Comparison of ENCODE assay signal across 16 cellular contexts in genomic region chr17:19641687-19642372, GRCh38. TPM values are rescaled to one million over a fixed set of nuclear protein-coding genes. Genes with fewer than 3 reads are reported as not detected.
A peak's percentile ranks its signal among the peaks of the same experiment; 100 is the strongest.
DNase-seq lines count a peak whose midpoint lies in the region; ATAC-seq and TF ChIP-seq lines count a peak whose summit lies in the region.
"Had no signal": no experiment of that assay in that cellular context is flagged by ENCODE, and none has a peak within 500 bp of the region (broad histone marks: within the 10 kb centered on the region; RNA-seq: fewer than 3 reads in every experiment).

No MANE protein-coding gene starts in this region.

- TF ChIP-seq CTCF in A673 (conservative IDR thresholded peaks at IDR 0.05; ENCODE audit: low read depth, low read length), result no peak
- TF ChIP-seq CTCF in HEK293 (tag by site-specific recombination; IDR thresholded peaks at IDR 0.05), result no peak
- TF ChIP-seq CTCF in Panc1 (IDR thresholded peaks at IDR 0.05), result no peak

- H3K36me3 ChIP-seq in A673 (ENCODE audit: insufficient read depth, low read length, poor library complexity, severe bottlenecking) (no peaks in the 10 kb centered on the region), HEK293 (ENCODE audit: control insufficient read depth in 2 of 2, insufficient read depth in 1 of 2, low read length in 2 of 2) (no peaks in the 10 kb centered on the region), Panc1 (ENCODE audit: control insufficient read depth, insufficient read depth, low read length) (no peaks in the 10 kb centered on the region)
- H3K36me3 ChIP-seq: SJCRH30 had no signal

- peak; percentile 6 for DNase-seq in A673 (ENCODE audit: low spot score)
- no peak for DNase-seq in Panc1 (ENCODE audit: low read depth, low spot score)
- no peak for DNase-seq in left lobe of liver (ENCODE audit: low spot score)
- no peak for DNase-seq in NOMO-1 treated with dmso at 0.1 percent for 144 hours (lab: John Stamatoyannopoulos, UW; ENCODE audit: unreplicated experiment)
- DNase-seq in C1 segment of cervical spinal cord (lab: John Stamatoyannopoulos, UW), result no peak
- no peak for DNase-seq in activated T-cell treated with anti-CD3 and anti-CD28 coated beads, Interleukin-2, amount 50 U/mL, for 48 hours
- DNase-seq: DMS153, EL, KBM-7, MM.1S, NCI-H2029, NCI-H345, RPMI8226, SJCRH30 had no signal

- no TSS peak for BruUV-seq in A673 (replicated peaks; lab: Mats Ljungman, UMichigan)
- BruUV-seq in Panc1 (replicated peaks; lab: Mats Ljungman, UMichigan), result no TSS peak

- H3K27me3 ChIP-seq in A673 (replicated peaks; ENCODE audit: insufficient read depth, low read depth, low read length, poor library complexity), result no peaks in the 10 kb centered on the region
- H3K27me3 ChIP-seq in Panc1 (ENCODE audit: control insufficient read depth, insufficient read depth, low read length), result no peaks in the 10 kb centered on the region
- H3K27me3 ChIP-seq: SJCRH30 had no signal

- intact Hi-C loops in A673 (cut with micrococcal nuclease; ENCODE audit: unreplicated experiment) (no loop called here), Panc1 (cut with micrococcal nuclease; ENCODE audit: unreplicated experiment) (loop anchor here (10.0 kb wide), 1 partner anchor 127 kb away; no protein-coding TSS in a partner anchor)

- CTCF ChIA-PET in A673 (lab: Charles Lee), result interaction anchor here (0.7 kb wide), 1 partner anchor 8 kb away, joined by 3 read pairs; no protein-coding TSS in a partner anchor
- CTCF ChIA-PET in HEK293 (lab: Yijun Ruan, JAX), result interaction anchor here (0.6 to 2.7 kb wide), 4 partner anchors 11 to 121 kb away, joined by 3 to 10 read pairs (median 3); no protein-coding TSS in a partner anchor
- CTCF ChIA-PET in Panc1 (lab: Charles Lee), result no interaction called here

- ATAC-seq in Panc1, result peak; percentile 62; the same call in 1 of the 2 replicates
- peak; percentile 32 for ATAC-seq in left lobe of liver

- H3K9me3 ChIP-seq in A673 (ENCODE audit: low read depth, low read length, poor library complexity, severe bottlenecking) (no peaks in the 10 kb centered on the region), HEK293 (ENCODE audit: control insufficient read depth, insufficient read depth, low read depth, low read length) (no peaks in the 10 kb centered on the region), Panc1 (ENCODE audit: control insufficient read depth, insufficient read depth, low read depth, low read length) (no peaks in the 10 kb centered on the region)
- H3K9me3 ChIP-seq: SJCRH30 had no signal

- H3K27ac ChIP-seq in A673 (ENCODE audit: low read depth, low read length, poor library complexity, severe bottlenecking) (no peak overlapping the region), HEK293 (ENCODE audit: extremely low read depth, low read depth, low read length) (no peak overlapping the region), Panc1 (ENCODE audit: low read length) (no peak overlapping the region; the same call in 1 of the 2 replicates)
- H3K27ac ChIP-seq: C4-2B, SJCRH30 had no signal

- H3K4me1 ChIP-seq in A673 (ENCODE audit: insufficient read depth, low read length, poor library complexity, severe bottlenecking) (no peaks in the 10 kb centered on the region), HEK293 (ENCODE audit: control insufficient read depth, insufficient read depth, low read length) (peaks cover 21% of the 10 kb centered on the region), Panc1 (ENCODE audit: control insufficient read depth, insufficient read depth, low read length) (peaks cover 31% of the 10 kb centered on the region)

- in situ Hi-C loops in Panc1 (cut with HindIII; ENCODE audit: low pct_unique_long_range_greater_than_20kb, low sequenced_read_pairs), result no loop called here

- POLR2A ChIA-PET in A673 (lab: Charles Lee; ENCODE audit: low non-redundant PET) (no interaction called here), HEK293 (lab: Yijun Ruan, JAX) (no interaction called here), Panc1 (lab: Charles Lee) (interaction anchor here (0.6 kb wide), 2 partner anchors 47 to 48 kb away, joined by 3 to 6 read pairs; no protein-coding TSS in a partner anchor)

- no peak overlapping the region for H3K4me3 ChIP-seq in A673 (ENCODE audit: low read depth, low read length, poor library complexity, severe bottlenecking)
- no peak overlapping the region for H3K4me3 ChIP-seq in HEK293 (ENCODE audit: low read depth, low read length)
- no peak overlapping the region for H3K4me3 ChIP-seq in Panc1 (ENCODE audit: low read depth in 2 of 2, low read length in 2 of 2)
- H3K4me3 ChIP-seq: SJCRH30 had no signal

TF ChIP-seq in HEK293, 187 proteins besides CTCF, POLR2A, EP300 and RAD21:
- no peak for TF ChIP-seq ZNF274 (IDR thresholded peaks at IDR 0.05; ENCODE audit: low read length)
- TF ChIP-seq ZNF274 (tag by site-specific recombination; IDR thresholded peaks at IDR 0.05; ENCODE audit: borderline replicate concordance), result no peak
- TF ChIP-seq FEZF1 (tag by site-specific recombination; IDR thresholded peaks at IDR 0.05), result 0 out of 2 replicates have a peak, but pooled peaks have one; percentile 38
- TF ChIP-seq ZNF785 (tag by site-specific recombination; IDR thresholded peaks at IDR 0.05), result no peak
- TF ChIP-seq, protein P1, sequence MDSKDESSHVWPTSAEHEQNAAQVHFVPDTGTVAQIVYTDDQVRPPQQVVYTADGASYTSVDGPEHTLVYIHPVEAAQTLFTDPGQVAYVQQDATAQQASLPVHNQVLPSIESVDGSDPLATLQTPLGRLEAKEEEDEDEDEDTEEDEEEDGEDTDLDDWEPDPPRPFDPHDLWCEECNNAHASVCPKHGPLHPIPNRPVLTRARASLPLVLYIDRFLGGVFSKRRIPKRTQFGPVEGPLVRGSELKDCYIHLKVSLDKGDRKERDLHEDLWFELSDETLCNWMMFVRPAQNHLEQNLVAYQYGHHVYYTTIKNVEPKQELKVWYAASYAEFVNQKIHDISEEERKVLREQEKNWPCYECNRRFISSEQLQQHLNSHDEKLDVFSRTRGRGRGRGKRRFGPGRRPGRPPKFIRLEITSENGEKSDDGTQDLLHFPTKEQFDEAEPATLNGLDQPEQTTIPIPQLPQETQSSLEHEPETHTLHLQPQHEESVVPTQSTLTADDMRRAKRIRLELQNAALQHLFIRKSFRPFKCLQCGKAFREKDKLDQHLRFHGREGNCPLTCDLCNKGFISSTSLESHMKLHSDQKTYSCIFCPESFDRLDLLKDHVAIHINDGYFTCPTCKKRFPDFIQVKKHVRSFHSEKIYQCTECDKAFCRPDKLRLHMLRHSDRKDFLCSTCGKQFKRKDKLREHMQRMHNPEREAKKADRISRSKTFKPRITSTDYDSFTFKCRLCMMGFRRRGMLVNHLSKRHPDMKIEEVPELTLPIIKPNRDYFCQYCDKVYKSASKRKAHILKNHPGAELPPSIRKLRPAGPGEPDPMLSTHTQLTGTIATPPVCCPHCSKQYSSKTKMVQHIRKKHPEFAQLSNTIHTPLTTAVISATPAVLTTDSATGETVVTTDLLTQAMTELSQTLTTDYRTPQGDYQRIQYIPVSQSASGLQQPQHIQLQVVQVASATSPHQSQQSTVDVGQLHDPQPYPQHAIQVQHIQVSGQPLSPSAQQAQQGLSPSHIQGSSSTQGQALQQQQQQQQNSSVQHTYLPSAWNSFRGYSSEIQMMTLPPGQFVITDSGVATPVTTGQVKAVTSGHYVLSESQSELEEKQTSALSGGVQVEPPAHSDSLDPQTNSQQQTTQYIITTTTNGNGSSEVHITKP (tag by site-specific recombination; IDR thresholded peaks at IDR 0.05), result peak; percentile 56; the same call in 1 of the 2 replicates
- peak; percentile 68 for TF ChIP-seq PRDM6 (tag by site-specific recombination; IDR thresholded peaks at IDR 0.05)

RNA-seq across cellular contexts. Expression of gene ALDH3A2, which starts 6.7 kb away (rescaled TPM):
- 97.0 and 97.3 TPM in 2 replicates for total RNA-seq in A673 (2021)
- total RNA-seq in Panc1 (2021; ENCODE audit: unreplicated experiment), result 44.4 TPM
- polyA plus RNA-seq in Panc1 (2012; ENCODE audit: insufficient read length), result 46.4 TPM
- 154 TPM for total RNA-seq in left lobe of liver
